4 cellular contexts compared by ENCODE assay signal in genomic region chr17:49165143-49165542, GRCh38. TPM values are rescaled to one million over a fixed set of nuclear protein-coding genes. Genes with fewer than 3 reads are reported as not detected.
"Had no signal": no experiment of that assay in that cellular context is flagged by ENCODE, and none has a peak within 500 bp of the region (broad histone marks: within the 10 kb centered on the region; RNA-seq: fewer than 3 reads in every experiment).

No MANE protein-coding gene starts in this region.

- DNase-seq: GDM1, GF-D8 had no signal

- H3K4me3 ChIP-seq: GM12878 had no signal

RNA-seq across cellular contexts. Expression of gene B4GALNT2, which starts 32.6 kb away (rescaled TPM):
- total RNA-seq: G401, GM12878 had no signal

RNA-seq across cellular contexts. Expression of gene GNGT2, which starts 45.2 kb away (rescaled TPM):
- total RNA-seq: G401 had no signal
